18 cellular contexts compared by ENCODE assay signal in the genomic region with DNA sequence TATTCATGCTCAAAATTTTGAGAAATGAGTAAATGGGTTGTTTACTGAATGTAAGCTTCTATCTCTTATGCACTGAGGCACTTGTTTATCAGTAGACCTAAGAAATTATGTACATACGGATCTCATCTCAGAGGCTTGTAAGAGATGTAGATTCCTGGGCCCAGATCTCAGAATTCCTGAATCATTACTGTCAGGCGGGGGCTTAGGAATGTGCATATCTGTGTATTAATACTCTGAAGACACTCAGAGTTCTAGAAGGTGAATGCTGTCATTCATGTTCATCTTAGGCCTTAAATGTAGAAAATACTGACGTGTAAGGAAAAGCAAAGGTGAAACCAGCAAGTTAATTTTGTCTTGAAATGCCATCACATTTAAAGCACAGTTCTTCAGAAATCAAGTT.
DNase-seq lines count a peak whose midpoint lies in the region; ATAC-seq, FAIRE-seq and TF ChIP-seq lines count a peak whose summit lies in the region.
"Had no signal": no experiment of that assay in that cellular context is flagged by ENCODE, and none has a peak within 500 bp of the region (broad histone marks: within the 10 kb centered on the region; RNA-seq: fewer than 3 reads in every experiment).

No MANE protein-coding gene starts in this region.

- peaks cover 25% of the 10 kb centered on the region for H3K9me3 Mint-ChIP-seq in Caco-2 (ENCODE audit: unreplicated experiment)
- H3K9me3 Mint-ChIP-seq in endodermal cell = peaks cover 5% of the 10 kb centered on the region
- peaks cover 4% of the 10 kb centered on the region for H3K9me3 Mint-ChIP-seq in osteocyte (ENCODE audit: unreplicated experiment)
- H3K9me3 Mint-ChIP-seq: activated naive CD8-positive, alpha-beta T cell treated with anti-CD3 and anti-CD28 coated beads, Interleukin-2, amount 50 U/mL, for 24 hours had no signal

- no peak overlapping the region for H3K9ac ChIP-seq in endodermal cell (ENCODE audit: extremely low read depth, low read length, poor library complexity, severe bottlenecking)

- TF ChIP-seq CTCF in Caco-2 (IDR thresholded peaks at IDR 0.05; ENCODE audit: insufficient read depth in 1 of 2, low read depth in 1 of 2, low read length in 1 of 2, severe bottlenecking in 1 of 2, unreplicated experiment in 1 of 2) = no peak
- TF ChIP-seq CTCF in Panc1 (IDR thresholded peaks at IDR 0.05) = no peak
- TF ChIP-seq CTCF in endodermal cell (conservative IDR thresholded peaks at IDR 0.05) = no peak
- TF ChIP-seq CTCF in osteocyte (IDR thresholded peaks at IDR 0.05) = no peak
- no peak for TF ChIP-seq CTCF in GM10266 (IDR thresholded peaks at IDR 0.05; ENCODE audit: control insufficient read depth, insufficient read depth, low read depth, missing control alignments)
- TF ChIP-seq CTCF in lower lobe of right lung (IDR thresholded peaks at IDR 0.05) = no peak

- H3K4me1 Mint-ChIP-seq in Caco-2 (ENCODE audit: low read depth, unreplicated experiment) = peaks cover 23% of the 10 kb centered on the region
- H3K4me1 Mint-ChIP-seq in endodermal cell = peaks cover 18% of the 10 kb centered on the region
- peaks cover 75% of the 10 kb centered on the region for H3K4me1 Mint-ChIP-seq in osteocyte (ENCODE audit: unreplicated experiment)
- H3K4me1 Mint-ChIP-seq: activated naive CD8-positive, alpha-beta T cell treated with anti-CD3 and anti-CD28 coated beads, Interleukin-2, amount 50 U/mL, for 24 hours had no signal

- CTCF ChIA-PET in Caco-2 (lab: Charles Lee) (interaction anchor here (0.6 kb wide), 1 partner anchor 10 kb away, joined by 3 read pairs; no protein-coding TSS in a partner anchor), Panc1 (lab: Charles Lee) (no interaction called here)

- H3K36me3 ChIP-seq in Caco-2 (ENCODE audit: control insufficient read depth, insufficient read depth, low read length) = no peaks in the 10 kb centered on the region
- H3K36me3 ChIP-seq in Panc1 (ENCODE audit: control insufficient read depth, insufficient read depth, low read length) = no peaks in the 10 kb centered on the region
- no peaks in the 10 kb centered on the region for H3K36me3 ChIP-seq in endodermal cell (ENCODE audit: control insufficient read depth, insufficient read depth, low read length)
- H3K36me3 ChIP-seq in lower lobe of right lung = no peaks in the 10 kb centered on the region

- H3K27ac Mint-ChIP-seq in Caco-2 (ENCODE audit: unreplicated experiment) (peak overlapping the region; percentile 43), endodermal cell (peak overlapping the region; percentile 41), osteocyte (ENCODE audit: unreplicated experiment) (peak overlapping the region; percentile 86)
- H3K27ac Mint-ChIP-seq: activated naive CD8-positive, alpha-beta T cell treated with anti-CD3 and anti-CD28 coated beads, Interleukin-2, amount 50 U/mL, for 24 hours; IgD-negative memory B cell had no signal

- H3K27me3 ChIP-seq in Caco-2 (replicated peaks; ENCODE audit: control insufficient read depth, insufficient read depth, low read length) = no peaks in the 10 kb centered on the region
- H3K27me3 ChIP-seq in Panc1 (ENCODE audit: control insufficient read depth, insufficient read depth, low read length) = no peaks in the 10 kb centered on the region
- H3K27me3 ChIP-seq in endodermal cell (ENCODE audit: control insufficient read depth, insufficient read depth, low read length, poor library complexity, severe bottlenecking) = no peaks in the 10 kb centered on the region
- no peaks in the 10 kb centered on the region for H3K27me3 ChIP-seq in lower lobe of right lung (ENCODE audit: low read depth)

- DNase-seq in Caco-2 (no peak), Panc1 (ENCODE audit: low read depth, low spot score) (peak; percentile 53), endodermal cell (no peak), osteocyte (ENCODE audit: extremely low spot score, unreplicated experiment) (no peak), GM10266 (ENCODE audit: extremely low spot score) (no peak), frontal cortex (ENCODE audit: low spot score in 2 of 2) (no peak), lower lobe of right lung (no peak)
- DNase-seq in stimulated activated CD4-positive, alpha-beta T cell treated with anti-CD3 and anti-CD28 coated beads, Interleukin-4, amount 100 ng/mL, for 24 hours = no peak
- DNase-seq: activated CD8-positive, alpha-beta memory T cell treated with anti-CD3 and anti-CD28 coated beads, Interleukin-2, amount 50 U/mL, for 48 hours; activated naive CD8-positive, alpha-beta T cell treated with anti-CD3 and anti-CD28 coated beads, Interleukin-2, amount 50 U/mL, for 24 hours; DND-41; glutamatergic neuron; H7; NCI-H1436 treated with DMSO at 0.1 percent for 48 hours; NCI-H774; nucleus accumbens had no signal

- in situ Hi-C loops in Panc1 (cut with HindIII; ENCODE audit: low pct_unique_long_range_greater_than_20kb, low sequenced_read_pairs) = no loop called here

- peaks cover 11% of the 10 kb centered on the region for H3K36me3 Mint-ChIP-seq in Caco-2 (ENCODE audit: insufficient read depth, unreplicated experiment)
- peaks cover 5% of the 10 kb centered on the region for H3K36me3 Mint-ChIP-seq in endodermal cell (ENCODE audit: low read depth)
- H3K36me3 Mint-ChIP-seq in osteocyte (ENCODE audit: unreplicated experiment) = no peaks in the 10 kb centered on the region
- H3K36me3 Mint-ChIP-seq: IgD-negative memory B cell had no signal

- H3K4me1 ChIP-seq in Caco-2 (peaks cover 6% of the 10 kb centered on the region; the same call in 1 of the 2 replicates), Panc1 (ENCODE audit: control insufficient read depth, insufficient read depth, low read length) (peaks cover 75% of the 10 kb centered on the region), endodermal cell (ENCODE audit: control insufficient read depth, insufficient read depth, low read length) (no peaks in the 10 kb centered on the region), lower lobe of right lung (peaks cover 20% of the 10 kb centered on the region)

- H3K27me3 Mint-ChIP-seq in Caco-2 (ENCODE audit: insufficient read depth, unreplicated experiment) (no peaks in the 10 kb centered on the region), endodermal cell (ENCODE audit: insufficient read depth) (no peaks in the 10 kb centered on the region), osteocyte (ENCODE audit: unreplicated experiment) (no peaks in the 10 kb centered on the region)
- H3K27me3 Mint-ChIP-seq: IgD-negative memory B cell had no signal

- H3K27ac ChIP-seq in Panc1 (ENCODE audit: low read length) (peak overlapping the region; percentile 98), endodermal cell (ENCODE audit: low read depth, low read length) (no peak overlapping the region), lower lobe of right lung (no peak overlapping the region)

- BruUV-seq in Caco-2 (replicated peaks; lab: Mats Ljungman, UMichigan) = no TSS peak
- no TSS peak for BruUV-seq in Panc1 (replicated peaks; lab: Mats Ljungman, UMichigan)

- H3K4me3 ChIP-seq in Caco-2 (ENCODE audit: low read depth, low read length) = no peak overlapping the region
- H3K4me3 ChIP-seq in Panc1 (ENCODE audit: low read depth in 2 of 2, low read length in 2 of 2) = peak overlapping the region in 1 of 2 experiments; percentile 10; a peak in 1 of 4 replicates
- H3K4me3 ChIP-seq in endodermal cell (ENCODE audit: low read length) = no peak overlapping the region
- H3K4me3 ChIP-seq in lower lobe of right lung = no peak overlapping the region

- peak; percentile 65 for ATAC-seq in Panc1
- no peak for ATAC-seq in lower lobe of right lung
- ATAC-seq: activated naive CD8-positive, alpha-beta T cell treated with anti-CD3 and anti-CD28 coated beads, Interleukin-2, amount 50 U/mL, for 24 hours; left lobe of liver had no signal

- H3K9me3 ChIP-seq in Caco-2 = no peaks in the 10 kb centered on the region
- no peaks in the 10 kb centered on the region for H3K9me3 ChIP-seq in Panc1 (ENCODE audit: control insufficient read depth, insufficient read depth, low read depth, low read length)
- no peaks in the 10 kb centered on the region for H3K9me3 ChIP-seq in endodermal cell (ENCODE audit: control insufficient read depth, low read length)
- no peaks in the 10 kb centered on the region for H3K9me3 ChIP-seq in lower lobe of right lung

- H3K4me3 Mint-ChIP-seq in Caco-2 (ENCODE audit: unreplicated experiment) = no peak overlapping the region
- no peak overlapping the region for H3K4me3 Mint-ChIP-seq in endodermal cell
- H3K4me3 Mint-ChIP-seq in osteocyte (ENCODE audit: unreplicated experiment) = peak overlapping the region; percentile 3
- H3K4me3 Mint-ChIP-seq: activated naive CD8-positive, alpha-beta T cell treated with anti-CD3 and anti-CD28 coated beads, Interleukin-2, amount 50 U/mL, for 24 hours; IgD-negative memory B cell had no signal

- 93 to 94% methylated on average over 2 to 3 of the region's 3 CpGs for WGBS in endodermal cell (ENCODE audit: insufficient coverage in 1 of 2, insufficient read length in 1 of 2), 2 experiments

- POLR2A ChIA-PET in Caco-2 (lab: Charles Lee) = no interaction called here
- POLR2A ChIA-PET in Panc1 (lab: Charles Lee) = no interaction called here

- no peak for FAIRE-seq in frontal cortex (lab: Jason Lieb, UNC)

- intact Hi-C loops in Caco-2 (cut with micrococcal nuclease; ENCODE audit: unreplicated experiment) (no loop called here), Panc1 (cut with micrococcal nuclease; ENCODE audit: unreplicated experiment) (no loop called here), lower lobe of right lung (cut with DNase I) (no loop called here)
